In the genomic region with DNA sequence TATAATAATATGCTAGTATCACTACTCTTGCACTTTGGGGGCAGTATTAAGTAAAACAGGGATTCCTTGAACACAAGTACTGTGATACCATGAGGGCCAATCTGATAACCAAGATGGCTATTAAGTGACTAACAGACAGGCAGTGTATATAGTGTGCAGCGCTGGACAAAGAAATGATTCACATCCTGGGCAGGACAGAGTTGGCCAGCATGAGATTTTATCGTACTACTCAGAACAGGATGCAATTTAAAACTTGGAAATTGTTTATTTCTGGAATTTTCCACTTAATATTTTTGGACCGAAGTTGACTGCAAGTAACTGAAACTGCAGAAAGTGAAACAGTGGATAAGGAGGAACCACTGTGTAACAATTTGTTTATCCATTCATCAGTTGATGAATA, we compare ENCODE assay signal across 1 cellular context.
TF ChIP-seq lines count a peak whose summit lies in the region.

No MANE protein-coding gene starts in this region.

TF ChIP-seq in HCT116, 20 proteins besides CTCF, POLR2A, EP300 and RAD21 (continued from another document):
- TF ChIP-seq, protein P1, sequence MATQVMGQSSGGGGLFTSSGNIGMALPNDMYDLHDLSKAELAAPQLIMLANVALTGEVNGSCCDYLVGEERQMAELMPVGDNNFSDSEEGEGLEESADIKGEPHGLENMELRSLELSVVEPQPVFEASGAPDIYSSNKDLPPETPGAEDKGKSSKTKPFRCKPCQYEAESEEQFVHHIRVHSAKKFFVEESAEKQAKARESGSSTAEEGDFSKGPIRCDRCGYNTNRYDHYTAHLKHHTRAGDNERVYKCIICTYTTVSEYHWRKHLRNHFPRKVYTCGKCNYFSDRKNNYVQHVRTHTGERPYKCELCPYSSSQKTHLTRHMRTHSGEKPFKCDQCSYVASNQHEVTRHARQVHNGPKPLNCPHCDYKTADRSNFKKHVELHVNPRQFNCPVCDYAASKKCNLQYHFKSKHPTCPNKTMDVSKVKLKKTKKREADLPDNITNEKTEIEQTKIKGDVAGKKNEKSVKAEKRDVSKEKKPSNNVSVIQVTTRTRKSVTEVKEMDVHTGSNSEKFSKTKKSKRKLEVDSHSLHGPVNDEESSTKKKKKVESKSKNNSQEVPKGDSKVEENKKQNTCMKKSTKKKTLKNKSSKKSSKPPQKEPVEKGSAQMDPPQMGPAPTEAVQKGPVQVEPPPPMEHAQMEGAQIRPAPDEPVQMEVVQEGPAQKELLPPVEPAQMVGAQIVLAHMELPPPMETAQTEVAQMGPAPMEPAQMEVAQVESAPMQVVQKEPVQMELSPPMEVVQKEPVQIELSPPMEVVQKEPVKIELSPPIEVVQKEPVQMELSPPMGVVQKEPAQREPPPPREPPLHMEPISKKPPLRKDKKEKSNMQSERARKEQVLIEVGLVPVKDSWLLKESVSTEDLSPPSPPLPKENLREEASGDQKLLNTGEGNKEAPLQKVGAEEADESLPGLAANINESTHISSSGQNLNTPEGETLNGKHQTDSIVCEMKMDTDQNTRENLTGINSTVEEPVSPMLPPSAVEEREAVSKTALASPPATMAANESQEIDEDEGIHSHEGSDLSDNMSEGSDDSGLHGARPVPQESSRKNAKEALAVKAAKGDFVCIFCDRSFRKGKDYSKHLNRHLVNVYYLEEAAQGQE (IDR thresholded peaks at IDR 0.05; ENCODE audit: low read depth), result no peak
- no peak for TF ChIP-seq SRF (IDR thresholded peaks at IDR 0.05; ENCODE audit: low read depth)
